In genomic region chr2:156340818-156341481, GRCh38 we compare ENCODE assay signal across 9 cellular contexts. TPM values are rescaled to one million over a fixed set of nuclear protein-coding genes. Genes with fewer than 3 reads are reported as not detected.
DNase-seq lines count a peak whose midpoint lies in the region; ATAC-seq, FAIRE-seq and TF ChIP-seq lines count a peak whose summit lies in the region.
"Had no signal": no experiment of that assay in that cellular context is flagged by ENCODE, and none has a peak within 500 bp of the region (broad histone marks: within the 10 kb centered on the region; RNA-seq: fewer than 3 reads in every experiment).

No MANE protein-coding gene starts in this region.

- TF ChIP-seq CTCF in DND-41 (IDR thresholded peaks at IDR 0.05; ENCODE audit: borderline replicate concordance, extremely low read depth, low read length, poor library complexity, severe bottlenecking) = no peak

- ATAC-seq in DND-41 (ENCODE audit: insufficient read depth, low read depth) (peak; percentile 10; the same call in 2 of the 3 replicates), GM21717 (IDR thresholded peaks at IDR 0.05; ENCODE audit: unreplicated experiment) (peak; percentile 16), GM18858 (IDR thresholded peaks at IDR 0.05; ENCODE audit: unreplicated experiment) (no peak)

- H3K4me1 Mint-ChIP-seq in activated naive CD4-positive, alpha-beta T cell treated with anti-CD3 and anti-CD28 coated beads, Interleukin-2, amount 50 U/mL, for 24 hours = peaks cover 57% of the 10 kb centered on the region

- H3K36me3 ChIP-seq in DND-41 (ENCODE audit: insufficient read depth, low read length) (no peaks in the 10 kb centered on the region), iPS DF 6.9 (ENCODE audit: control insufficient read depth, insufficient read depth, low read length) (no peaks in the 10 kb centered on the region), small intestine (ENCODE audit: control insufficient read depth in 2 of 2, insufficient read depth in 2 of 2, low read length in 2 of 2) (no peaks in the 10 kb centered on the region)

- no peaks in the 10 kb centered on the region for H3K9me3 ChIP-seq in DND-41 (ENCODE audit: insufficient read depth, low read length, severe bottlenecking)
- no peaks in the 10 kb centered on the region for H3K9me3 ChIP-seq in iPS DF 6.9 (ENCODE audit: control insufficient read depth, insufficient read depth, low read length)
- H3K9me3 ChIP-seq in small intestine (ENCODE audit: control insufficient read depth, low read depth) = no peaks in the 10 kb centered on the region

- H3K79me2 ChIP-seq in DND-41 (ENCODE audit: insufficient read depth, low read length) = no peaks in the 10 kb centered on the region

- peak overlapping the region; percentile 87 for H2AFZ ChIP-seq in DND-41 (ENCODE audit: low read depth, low read length)

- peak overlapping the region; percentile 94 for H3K4me3 Mint-ChIP-seq in activated naive CD4-positive, alpha-beta T cell treated with anti-CD3 and anti-CD28 coated beads, Interleukin-2, amount 50 U/mL, for 24 hours

- no peak for DNase-seq in DND-41
- peak; percentile 90 for DNase-seq in NCI-H2227 (lab: John Stamatoyannopoulos, UW; ENCODE audit: unreplicated experiment)
- DNase-seq in iPS DF 6.9 (ENCODE audit: low read depth, low spot score) = no peak
- peak; percentile 55 for DNase-seq in small intestine
- no peak for DNase-seq in activated gamma-delta T cell (lab: John Stamatoyannopoulos, UW)

- H4K20me1 ChIP-seq in DND-41 (ENCODE audit: insufficient read depth, low read length) = no peaks in the 10 kb centered on the region

- H3K27me3 ChIP-seq in DND-41 (ENCODE audit: insufficient read depth, low read length, poor library complexity) = no peaks in the 10 kb centered on the region
- H3K27me3 ChIP-seq in iPS DF 6.9 (ENCODE audit: control insufficient read depth, insufficient read depth, low read length) = no peaks in the 10 kb centered on the region; the same call in none of the 2 replicates
- H3K27me3 ChIP-seq in small intestine (ENCODE audit: control insufficient read depth in 2 of 2, insufficient read depth in 2 of 2, low read length in 2 of 2) = no peaks in the 10 kb centered on the region

- H3K27ac Mint-ChIP-seq in activated naive CD4-positive, alpha-beta T cell treated with anti-CD3 and anti-CD28 coated beads, Interleukin-2, amount 50 U/mL, for 24 hours = peak overlapping the region; percentile 98

- H3K36me3 Mint-ChIP-seq in activated naive CD4-positive, alpha-beta T cell treated with anti-CD3 and anti-CD28 coated beads, Interleukin-2, amount 50 U/mL, for 24 hours = no peaks in the 10 kb centered on the region

- H3K9me3 Mint-ChIP-seq in activated naive CD4-positive, alpha-beta T cell treated with anti-CD3 and anti-CD28 coated beads, Interleukin-2, amount 50 U/mL, for 24 hours = no peaks in the 10 kb centered on the region

- H3K4me3 ChIP-seq in DND-41 (ENCODE audit: low read depth in 1 of 2, low read length in 2 of 2) (peak overlapping the region; percentile 71 to 74; a peak in 3 of 4 replicates), iPS DF 6.9 (ENCODE audit: low read length) (peak overlapping the region; percentile 83; the same call in 1 of the 2 replicates), small intestine (ENCODE audit: low read depth in 1 of 2, low read length in 2 of 2) (peak overlapping the region; percentile 74 to 100)

- no peak for FAIRE-seq in small intestine (lab: Jason Lieb, UNC)
- FAIRE-seq: TTC549 had no signal

- H3K4me2 ChIP-seq in DND-41 (ENCODE audit: insufficient read depth, low read length) = peak overlapping the region; percentile 82

- H3K27ac ChIP-seq in DND-41 (ENCODE audit: low read length) (peak overlapping the region; percentile 91), iPS DF 6.9 (ENCODE audit: low read length) (no peak overlapping the region), small intestine (ENCODE audit: low read depth in 1 of 2, low read length in 1 of 2) (peak overlapping the region; percentile 100)

- H3K4me1 ChIP-seq in DND-41 (ENCODE audit: insufficient read depth, low read length) (peaks cover 59% of the 10 kb centered on the region), iPS DF 6.9 (ENCODE audit: control insufficient read depth, insufficient read depth, low read length) (no peaks in the 10 kb centered on the region), small intestine (ENCODE audit: control insufficient read depth in 2 of 2, insufficient read depth in 1 of 2, low read depth in 1 of 2, low read length in 1 of 2) (peaks cover 0 to 4% of the 10 kb centered on the region in 2 donors)

- no peaks in the 10 kb centered on the region for H3K27me3 Mint-ChIP-seq in activated naive CD4-positive, alpha-beta T cell treated with anti-CD3 and anti-CD28 coated beads, Interleukin-2, amount 50 U/mL, for 24 hours

- H3K9ac ChIP-seq in DND-41 (ENCODE audit: low read depth, low read length) = peak overlapping the region; percentile 100

- WGBS in iPS DF 6.9 (ENCODE audit: insufficient coverage, insufficient read length) = no CpG with 5 or more reads among the region's 16 CpGs
- WGBS in small intestine, 3 donors = 2 to 4% (median 2%) methylated on average over 16 of the region's 16 CpGs

RNA-seq across cellular contexts. Expression of gene NR4A2, which starts 8.4 kb away (rescaled TPM):
- polyA plus RNA-seq in small intestine = 1 to 10 TPM; 1.3 to 5.7 (median 1.6) TPM

Comparison
In these comparisons a context has a peak if more than half of its experiments do, and no peak if none do; other contexts are left out.
1. DNase-seq: peak in NCI-H2227 (single experiment) and small intestine (single experiment); none in DND-41 (single experiment), iPS DF 6.9 (single experiment) and activated gamma-delta T cell (single experiment).
2. Peak in every context shown above with its lines, with median percentiles within 50 percentile points of each other: H3K4me3 ChIP-seq.